ENCODE assay signal across 9 cellular contexts in the genomic region with DNA sequence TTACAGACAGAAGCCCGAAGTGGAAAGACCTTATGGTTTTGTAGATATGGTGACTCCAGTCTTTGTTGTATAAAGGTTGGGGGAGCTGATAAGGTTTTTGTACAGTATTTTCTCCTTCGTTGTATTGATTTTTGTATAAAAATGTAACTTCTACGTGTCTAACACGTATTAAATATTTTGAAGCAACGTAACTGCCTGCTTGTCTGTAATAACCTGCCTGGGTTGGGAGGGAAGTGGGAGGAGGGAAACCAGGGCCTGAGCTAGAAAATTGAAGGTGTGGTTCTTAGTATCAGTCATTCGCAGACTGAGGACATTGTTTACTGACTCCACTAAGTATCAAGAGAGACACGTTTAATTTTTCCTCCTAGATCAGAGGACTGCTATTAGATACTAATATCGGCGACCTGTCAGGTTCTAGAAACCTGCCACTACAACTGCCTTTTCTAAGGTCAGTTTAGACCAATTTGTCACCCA. TPM values are rescaled to one million over a fixed set of nuclear protein-coding genes. Genes with fewer than 3 reads are reported as not detected.
DNase-seq lines count a peak whose midpoint lies in the region; ATAC-seq, FAIRE-seq and TF ChIP-seq lines count a peak whose summit lies in the region.
"Had no signal": no experiment of that assay in that cellular context is flagged by ENCODE, and none has a peak within 500 bp of the region (broad histone marks: within the 10 kb centered on the region; RNA-seq: fewer than 3 reads in every experiment).

No MANE protein-coding gene starts in this region.

- H3K4me1 ChIP-seq in A549 (peaks cover 64% of the 10 kb centered on the region), gastroesophageal sphincter (peaks cover 13 to 60% (median 22%) of the 10 kb centered on the region in 3 donors)

- no peak for TF ChIP-seq EP300 in A549 (IDR thresholded peaks at IDR 0.05)
- TF ChIP-seq EP300 in gastroesophageal sphincter (IDR thresholded peaks at IDR 0.05), result no peak

- no peaks in the 10 kb centered on the region for H3K27me3 ChIP-seq in gastroesophageal sphincter

- FAIRE-seq in A549 (lab: Jason Lieb, UNC), result no peak
- FAIRE-seq: islet of Langerhans had no signal

- peaks cover 77% of the 10 kb centered on the region for H3K4me1 Mint-ChIP-seq in HFFc6 (ENCODE audit: low read depth)
- H3K4me1 Mint-ChIP-seq in activated CD4-positive, alpha-beta memory T cell treated with anti-CD3 and anti-CD28 coated beads, Interleukin-2, amount 10 ng/mL, durations not matched to agents 7 days and 5 days, result peaks cover 55% of the 10 kb centered on the region

- CTCF ChIA-PET in A549 (lab: Yijun Ruan, JAX), result interaction anchor here (0.5 to 48.3 kb wide), 11 partner anchors 9 to 613 kb away, joined by 3 to 774 read pairs (median 5); no protein-coding TSS in a partner anchor
- CTCF ChIA-PET in activated CD4-positive, alpha-beta memory T cell treated with anti-CD3 and anti-CD28 coated beads, Interleukin-2, amount 10 ng/mL, durations not matched to agents 7 days and 5 days (lab: Charles Lee), result interaction anchor here (1.1 to 6.0 kb wide), 13 partner anchors 9 to 79 kb away, joined by 3 to 97 read pairs (median 4); no protein-coding TSS in a partner anchor

- H3K27me3 Mint-ChIP-seq in HFFc6 (ENCODE audit: insufficient read depth), result peaks cover 17% of the 10 kb centered on the region
- H3K27me3 Mint-ChIP-seq in activated CD4-positive, alpha-beta memory T cell treated with anti-CD3 and anti-CD28 coated beads, Interleukin-2, amount 10 ng/mL, durations not matched to agents 7 days and 5 days, result no peaks in the 10 kb centered on the region

- H3K27ac ChIP-seq in A549 (peak overlapping the region; percentile 80 to 97), gastroesophageal sphincter (peak overlapping the region; percentile 72 to 98 (median 95))

- H3K9me3 Mint-ChIP-seq in HFFc6, result peaks cover 18% of the 10 kb centered on the region
- no peaks in the 10 kb centered on the region for H3K9me3 Mint-ChIP-seq in activated CD4-positive, alpha-beta memory T cell treated with anti-CD3 and anti-CD28 coated beads, Interleukin-2, amount 10 ng/mL, durations not matched to agents 7 days and 5 days

- peak overlapping the region; percentile 91 for H3K4me3 ChIP-seq in A549
- peak overlapping the region; percentile 61 to 88 for H3K4me3 ChIP-seq in gastroesophageal sphincter

- peak overlapping the region; percentile 93 for H3K27ac Mint-ChIP-seq in HFFc6
- H3K27ac Mint-ChIP-seq in activated CD4-positive, alpha-beta memory T cell treated with anti-CD3 and anti-CD28 coated beads, Interleukin-2, amount 10 ng/mL, durations not matched to agents 7 days and 5 days, result peak overlapping the region; percentile 98

- TF ChIP-seq RAD21 in A549 (conservative IDR thresholded peaks at IDR 0.05 in 1 of 2, IDR thresholded peaks at IDR 0.05 in 1 of 2), result no peak

- no peak for DNase-seq in A549 (ENCODE audit: low read depth in 1 of 2, low spot score in 1 of 2)
- DNase-seq in HFFc6, result no peak
- peak; percentile 66 for DNase-seq in activated CD4-positive, alpha-beta memory T cell treated with anti-CD3 and anti-CD28 coated beads, Interleukin-2, amount 10 ng/mL, durations not matched to agents 7 days and 5 days
- peak; percentile 22 to 36 for DNase-seq in stimulated activated CD4-positive, alpha-beta T cell treated with anti-CD3 and anti-CD28 coated beads, Interleukin-15, amount 100 ng/mL, for 48 hours (ENCODE audit: low read depth in 2 of 2)
- no peak for DNase-seq in NCI-H1048 (lab: John Stamatoyannopoulos, UW)

- peaks cover 53% of the 10 kb centered on the region for H3K36me3 Mint-ChIP-seq in HFFc6 (ENCODE audit: low read depth)
- peaks cover 54% of the 10 kb centered on the region for H3K36me3 Mint-ChIP-seq in activated CD4-positive, alpha-beta memory T cell treated with anti-CD3 and anti-CD28 coated beads, Interleukin-2, amount 10 ng/mL, durations not matched to agents 7 days and 5 days (ENCODE audit: low read depth)

- POLR2A ChIA-PET in A549 (lab: Yijun Ruan, JAX), result interaction anchor here (0.7 to 2.0 kb wide), 12 partner anchors 9 to 77 kb away, joined by 3 to 16 read pairs (median 6); no protein-coding TSS in a partner anchor
- POLR2A ChIA-PET in activated CD4-positive, alpha-beta memory T cell treated with anti-CD3 and anti-CD28 coated beads, Interleukin-2, amount 10 ng/mL, durations not matched to agents 7 days and 5 days (lab: Charles Lee), result interaction anchor here (0.8 to 10.2 kb wide), 18 partner anchors 10 to 589 kb away, joined by 3 to 374 read pairs (median 9); a partner anchor contains a TSS

- 3% methylated on average over 9 of the region's 9 CpGs for WGBS in A549 (ENCODE audit: missing lambda C conversion rate)
- 12 to 18% methylated on average over 9 of the region's 9 CpGs for WGBS in gastroesophageal sphincter (ENCODE audit: low coverage in 1 of 2), 2 donors

- H3K4me3 Mint-ChIP-seq in HFFc6, result peak overlapping the region; percentile 98
- H3K4me3 Mint-ChIP-seq in activated CD4-positive, alpha-beta memory T cell treated with anti-CD3 and anti-CD28 coated beads, Interleukin-2, amount 10 ng/mL, durations not matched to agents 7 days and 5 days, result peak overlapping the region; percentile 99

- TF ChIP-seq CTCF in A549 (IDR thresholded peaks at IDR 0.05) (no peak), HFFc6 (IDR thresholded peaks at IDR 0.05) (no peak), gastroesophageal sphincter (IDR thresholded peaks at IDR 0.05) (no peak)

- TF ChIP-seq POLR2A in A549 (IDR thresholded peaks at IDR 0.05; ENCODE audit: low read length) (no peak), gastroesophageal sphincter (IDR thresholded peaks at IDR 0.05) (no peak)

- peak overlapping the region; percentile 96 for H3K4me2 ChIP-seq in A549

- H3K36me3 ChIP-seq in gastroesophageal sphincter, result no peaks in the 10 kb centered on the region

- ATAC-seq in A549 (no peak), gastroesophageal sphincter (no peak), HG02870 (IDR thresholded peaks at IDR 0.05; ENCODE audit: unreplicated experiment) (no peak), GM18511 (IDR thresholded peaks at IDR 0.05; ENCODE audit: unreplicated experiment) (no peak)

- no peaks in the 10 kb centered on the region for H3K9me3 ChIP-seq in A549
- H3K9me3 ChIP-seq in gastroesophageal sphincter, result no peaks in the 10 kb centered on the region

TF ChIP-seq in A549, 52 proteins besides CTCF, POLR2A, EP300 and RAD21:
- no peak; the same call in 1 of the 2 replicates for TF ChIP-seq HOXA7 (CRISPR knock-in tag; IDR thresholded peaks at IDR 0.05)
- TF ChIP-seq FOSL2 (IDR thresholded peaks at IDR 0.05), result no peak
- TF ChIP-seq FOSL2 (CRISPR knock-in tag; IDR thresholded peaks at IDR 0.05), result 0 out of 2 replicates have a peak, but pooled peaks have one; percentile 7

RNA-seq across cellular contexts. Expression of a gene that starts 2.2 kb away (rescaled TPM):
- polyA plus RNA-seq in A549 (2011; rRNA removed) (21.2 and 26.8 TPM in 2 replicates), A549 (2017; fragmentation: RNase III; extraction: RNeasy Plus Mini Kit Qiagen cat#74134 plus additional on column Dnase treatment) (40.2 to 43.4 TPM (median 40.5 TPM) in 3 replicates)
- 26.3 and 34.1 TPM in 2 replicates for polyA plus RNA-seq in A549 (2012; cell fraction: cytosol; rRNA removed)
- polyA plus RNA-seq in A549 (2012; cell fraction: nucleus; rRNA removed), result 60.6 and 73.2 TPM in 2 replicates
- 20.8 and 29.5 TPM in 2 replicates for polyA minus RNA-seq in A549 (2011; rRNA and poly(A)+ RNA removed)
- total RNA-seq in HFFc6 (2021; fragmentation: NEBNext Ultra II Directional; extraction: Animal tissue kit (Norgen Biotek cat#: 25700)), result 10 to 100 TPM; 35.7 to 49.1 (median 43.4) TPM
- total RNA-seq in activated CD4-positive, alpha-beta memory T cell treated with anti-CD3 and anti-CD28 coated beads, Interleukin-2, amount 10 ng/mL, durations not matched to agents 7 days and 5 days, result 10 to 100 TPM; 41.6 to 43.9 TPM
- total RNA-seq in gastroesophageal sphincter, result 10 to 100 TPM; 10.7 to 16.7 (median 14.9) TPM

RNA-seq across cellular contexts. Expression of a gene that starts 56.9 kb away (rescaled TPM):
- polyA plus RNA-seq in A549 (2011; rRNA removed) (17.2 and 20.8 TPM in 2 replicates), A549 (2017; fragmentation: RNase III; extraction: RNeasy Plus Mini Kit Qiagen cat#74134 plus additional on column Dnase treatment) (8.3 to 10.7 TPM (median 9.1 TPM) in 3 replicates)
- polyA plus RNA-seq in A549 (2012; cell fraction: cytosol; rRNA removed), result 2.8 and 3.7 TPM in 2 replicates
- 2.5 and 2.8 TPM in 2 replicates for polyA plus RNA-seq in A549 (2012; cell fraction: nucleus; rRNA removed)
- polyA minus RNA-seq in A549 (2011; rRNA and poly(A)+ RNA removed), result 17.2 and 21.9 TPM in 2 replicates
- total RNA-seq in HFFc6 (2021; fragmentation: NEBNext Ultra II Directional; extraction: Animal tissue kit (Norgen Biotek cat#: 25700)), result 10 to 100 TPM; 27.2 to 39.2 (median 32.2) TPM
- total RNA-seq in activated CD4-positive, alpha-beta memory T cell treated with anti-CD3 and anti-CD28 coated beads, Interleukin-2, amount 10 ng/mL, durations not matched to agents 7 days and 5 days, result 10 to 100 TPM; 36.4 to 36.5 TPM
- total RNA-seq in gastroesophageal sphincter, result 10 to 100 TPM; 15.3 to 19.8 (median 18.2) TPM

Comparison
In these comparisons a context has a peak if more than half of its experiments do, and no peak if none do; other contexts are left out.
1. DNase-seq: peak in activated CD4-positive, alpha-beta memory T cell treated with anti-CD3 and anti-CD28 coated beads, Interleukin-2, amount 10 ng/mL, durations not matched to agents 7 days and 5 days (single experiment) and stimulated activated CD4-positive, alpha-beta T cell treated with anti-CD3 and anti-CD28 coated beads, Interleukin-15, amount 100 ng/mL, for 48 hours (2 of 2); none in A549 (0 of 2), HFFc6 (single experiment) and NCI-H1048 (single experiment).